Comparison of ENCODE assay signal across 15 cellular contexts in the genomic region with DNA sequence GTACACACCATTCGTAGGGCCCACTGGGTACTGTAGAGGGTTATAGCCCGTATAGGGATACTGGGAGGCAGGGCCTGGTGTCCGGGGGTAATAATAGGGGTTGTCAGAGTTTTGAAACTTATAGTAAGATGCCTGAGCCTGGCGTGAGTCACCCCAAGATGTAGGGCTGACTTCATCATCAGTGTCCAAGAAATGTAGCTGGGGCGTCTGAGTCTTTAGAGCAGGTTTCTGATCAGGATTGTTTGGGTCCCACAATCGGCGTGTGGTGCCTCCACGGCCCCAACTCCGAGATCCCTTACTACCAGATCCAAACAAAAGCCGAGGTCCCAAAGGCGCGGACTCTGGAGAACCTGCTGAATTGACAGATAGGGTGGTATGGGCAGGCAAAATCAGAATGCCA. TPM values are rescaled to one million over a fixed set of nuclear protein-coding genes. Genes with fewer than 3 reads are reported as not detected.
DNase-seq lines count a peak whose midpoint lies in the region; ATAC-seq and TF ChIP-seq lines count a peak whose summit lies in the region.
"Had no signal": no experiment of that assay in that cellular context is flagged by ENCODE, and none has a peak within 500 bp of the region (broad histone marks: within the 10 kb centered on the region; RNA-seq: fewer than 3 reads in every experiment).

No MANE protein-coding gene starts in this region.

- H3K36me3 ChIP-seq in Loucy (ENCODE audit: insufficient read depth, low read length), result peaks cover 12% of the 10 kb centered on the region; the same call in 1 of the 2 replicates
- H3K36me3 ChIP-seq in endodermal cell (ENCODE audit: control insufficient read depth, insufficient read depth, low read length), result peaks cover 75% of the 10 kb centered on the region
- peaks cover 31% of the 10 kb centered on the region for H3K36me3 ChIP-seq in osteoblast (ENCODE audit: insufficient read depth, low read length)

- H3K27ac Mint-ChIP-seq in endodermal cell, result no peak overlapping the region

- no peaks in the 10 kb centered on the region for H3K9me2 ChIP-seq in Loucy (replicated peaks; ENCODE audit: low read depth, low read length)

- H3K79me2 ChIP-seq in Loucy (ENCODE audit: insufficient read depth, low read length) (peaks cover 90% of the 10 kb centered on the region), osteoblast (ENCODE audit: insufficient read depth, low read length) (peaks cover 87% of the 10 kb centered on the region)

- no peaks in the 10 kb centered on the region for H3K27me3 Mint-ChIP-seq in endodermal cell (ENCODE audit: insufficient read depth)
- H3K27me3 Mint-ChIP-seq: CD4-positive, alpha-beta memory T cell had no signal

- DNase-seq in endodermal cell, result no peak
- peak; percentile 76 for DNase-seq in osteoblast (ENCODE audit: insufficient read length, low spot score, missing footprints)
- no peak for DNase-seq in ecto neural progenitor cell (ENCODE audit: low spot score)
- no peak for DNase-seq in activated T-cell treated with anti-CD3 and anti-CD28 coated beads for 4 hours
- DNase-seq: C1 segment of cervical spinal cord; Calu3; CD4-positive, alpha-beta memory T cell; COR-L47; DMS53; DMS79 treated with DMSO at 0.1 percent for 48 hours; GF-D8; H7 had no signal

- H3F3A ChIP-seq in Loucy (ENCODE audit: low read depth), result no peaks in the 10 kb centered on the region

- no peaks in the 10 kb centered on the region for H3K27me3 ChIP-seq in Loucy (ENCODE audit: insufficient read depth, low read length, poor library complexity, severe bottlenecking)
- H3K27me3 ChIP-seq in endodermal cell (ENCODE audit: control insufficient read depth, insufficient read depth, low read length, poor library complexity, severe bottlenecking), result no peaks in the 10 kb centered on the region
- no peaks in the 10 kb centered on the region for H3K27me3 ChIP-seq in osteoblast (ENCODE audit: insufficient read depth, low read length)

- no peaks in the 10 kb centered on the region for H3K9me3 Mint-ChIP-seq in endodermal cell
- H3K9me3 Mint-ChIP-seq: CD4-positive, alpha-beta memory T cell had no signal

- no peak overlapping the region for H2AFZ ChIP-seq in Loucy (ENCODE audit: low read length)
- no peak overlapping the region for H2AFZ ChIP-seq in osteoblast (ENCODE audit: low read length)

- H3K9ac ChIP-seq in Loucy (ENCODE audit: low read depth, low read length, poor library complexity, severe bottlenecking) (no peak overlapping the region), endodermal cell (ENCODE audit: extremely low read depth, low read length, poor library complexity, severe bottlenecking) (no peak overlapping the region)

- H3K4me3 ChIP-seq in Loucy (ENCODE audit: low read length, poor library complexity, severe bottlenecking) (no peak overlapping the region), endodermal cell (ENCODE audit: low read length) (peak overlapping the region; percentile 56), osteoblast (ENCODE audit: insufficient read depth, low read length) (no peak overlapping the region)

- no peak overlapping the region for H3K4me3 Mint-ChIP-seq in endodermal cell
- H3K4me3 Mint-ChIP-seq: CD4-positive, alpha-beta memory T cell had no signal

- H3K4me1 ChIP-seq in Loucy (ENCODE audit: insufficient read depth, low read length, poor library complexity, severe bottlenecking), result peaks cover 55% of the 10 kb centered on the region
- peaks cover 13% of the 10 kb centered on the region for H3K4me1 ChIP-seq in endodermal cell (ENCODE audit: control insufficient read depth, insufficient read depth, low read length)
- peaks cover 11% of the 10 kb centered on the region for H3K4me1 ChIP-seq in osteoblast (ENCODE audit: insufficient read depth, low read length)

- ATAC-seq in GM21367 (IDR thresholded peaks at IDR 0.05; ENCODE audit: unreplicated experiment), result no peak
- ATAC-seq: HCT116 had no signal

- TF ChIP-seq CTCF in Loucy (conservative IDR thresholded peaks at IDR 0.05; ENCODE audit: low read length) (no peak), endodermal cell (conservative IDR thresholded peaks at IDR 0.05) (no peak), osteoblast (IDR thresholded peaks at IDR 0.05; ENCODE audit: extremely low read depth, low read depth, low read length) (no peak)

- H4K20me1 ChIP-seq in Loucy (ENCODE audit: insufficient read depth, low read length, poor library complexity, severe bottlenecking) (peaks cover 32% of the 10 kb centered on the region), osteoblast (ENCODE audit: insufficient read depth, low read length) (peaks cover 28% of the 10 kb centered on the region)

- H3K36me3 Mint-ChIP-seq in endodermal cell (ENCODE audit: low read depth), result peaks cover 66% of the 10 kb centered on the region

- H3K4me2 ChIP-seq in Loucy (ENCODE audit: low read depth, low read length, poor library complexity, severe bottlenecking), result peak overlapping the region; percentile 40
- H3K4me2 ChIP-seq in osteoblast (ENCODE audit: insufficient read depth, low read length), result no peak overlapping the region

- 95 to 98% methylated on average over 11 to 12 of the region's 12 CpGs for WGBS in endodermal cell (ENCODE audit: insufficient coverage in 1 of 2, insufficient read length in 1 of 2), 2 experiments

- H3K9me3 ChIP-seq in Loucy (ENCODE audit: insufficient read depth, low read depth, low read length) (no peaks in the 10 kb centered on the region), endodermal cell (ENCODE audit: control insufficient read depth, low read length) (no peaks in the 10 kb centered on the region), osteoblast (ENCODE audit: low read depth, low read length) (no peaks in the 10 kb centered on the region)

- peaks cover 45% of the 10 kb centered on the region for H3K4me1 Mint-ChIP-seq in endodermal cell

- H3K27ac ChIP-seq in endodermal cell (ENCODE audit: low read depth, low read length), result no peak overlapping the region
- H3K27ac ChIP-seq in osteoblast (ENCODE audit: low read depth, low read length), result no peak overlapping the region

RNA-seq across cellular contexts. Expression of a gene that starts 4.4 kb away (rescaled TPM):
- 10 to 100 TPM; 44.3 to 56.7 TPM for total RNA-seq in endodermal cell
- 30.3 TPM for polyA plus RNA-seq in endodermal cell (2013, experiment 1 of 2)
- 26.0 TPM for polyA plus RNA-seq in endodermal cell (2013, experiment 2 of 2)
- total RNA-seq in osteoblast, result 35.9 and 42.7 TPM in 2 replicates

RNA-seq across cellular contexts. Expression of a gene that starts 4.6 kb away (rescaled TPM):
- total RNA-seq in endodermal cell (10 to 100 TPM; 10.2 to 38.0 TPM), osteoblast (20.6 and 22.4 TPM in 2 replicates)
- polyA plus RNA-seq in endodermal cell (2013, experiment 1 of 2), result 28.8 TPM
- 28.2 TPM for polyA plus RNA-seq in endodermal cell (2013, experiment 2 of 2)

RNA-seq across cellular contexts. Expression of a gene that starts 37.1 kb away (rescaled TPM):
- total RNA-seq in endodermal cell (10 to 100 TPM; 40.1 to 43.3 TPM), osteoblast (37.7 and 42.0 TPM in 2 replicates)
- polyA plus RNA-seq in endodermal cell (2013, experiment 1 of 2), result 37.0 TPM
- 38.7 TPM for polyA plus RNA-seq in endodermal cell (2013, experiment 2 of 2)

RNA-seq across cellular contexts. Expression of a gene that starts 38.2 kb away (rescaled TPM):
- 10 to 100 TPM; 62.5 to 77.3 TPM for total RNA-seq in endodermal cell
- polyA plus RNA-seq in endodermal cell (2013, experiment 1 of 2), result 80.3 TPM
- 69.3 TPM for polyA plus RNA-seq in endodermal cell (2013, experiment 2 of 2)
- 35.4 and 37.3 TPM in 2 replicates for total RNA-seq in osteoblast
